8 cellular contexts compared by ENCODE assay signal in the genomic region with DNA sequence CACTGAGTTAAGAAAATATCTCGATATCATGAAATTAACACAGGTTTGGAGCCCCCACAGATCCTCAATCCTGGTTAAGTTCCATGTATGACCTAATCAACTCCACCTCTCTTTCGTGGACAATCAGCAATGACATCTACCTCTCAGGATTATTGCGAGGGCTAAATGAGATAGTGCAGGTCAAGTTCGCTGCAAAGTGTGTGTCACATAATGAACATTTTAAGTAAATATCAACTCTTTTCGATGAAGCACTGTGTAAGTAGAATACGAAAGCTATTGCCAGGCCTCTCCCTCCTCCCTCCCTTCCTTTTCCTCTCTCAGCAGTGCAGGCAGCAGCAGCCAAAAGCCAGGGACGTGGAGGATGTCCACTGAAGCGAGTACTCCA. TPM values are rescaled to one million over a fixed set of nuclear protein-coding genes. Genes with fewer than 3 reads are reported as not detected.
DNase-seq lines count a peak whose midpoint lies in the region; ATAC-seq and TF ChIP-seq lines count a peak whose summit lies in the region.

No MANE protein-coding gene starts in this region.

- peak overlapping the region; percentile 83 for H3K4me2 ChIP-seq in DND-41 (ENCODE audit: insufficient read depth, low read length)

- H3K36me3 ChIP-seq in DND-41 (ENCODE audit: insufficient read depth, low read length) (no peaks in the 10 kb centered on the region), MG63 (peaks cover 16% of the 10 kb centered on the region)
- H3K36me3 ChIP-seq in effector memory CD4-positive, alpha-beta T cell (ENCODE audit: control insufficient read depth, insufficient read depth, low read length): no peaks in the 10 kb centered on the region

- peaks cover 29% of the 10 kb centered on the region for H3K4me1 ChIP-seq in DND-41 (ENCODE audit: insufficient read depth, low read length)
- peaks cover 6% of the 10 kb centered on the region for H3K4me1 ChIP-seq in effector memory CD4-positive, alpha-beta T cell (ENCODE audit: control insufficient read depth, insufficient read depth, low read length, poor library complexity, severe bottlenecking)

- peak overlapping the region; percentile 17 to 90; a peak in 3 of 4 replicates for H3K4me3 ChIP-seq in DND-41 (ENCODE audit: low read depth in 1 of 2, low read length in 2 of 2)
- H3K4me3 ChIP-seq in MG63: peak overlapping the region; percentile 91
- peak overlapping the region; percentile 56 for H3K4me3 ChIP-seq in effector memory CD4-positive, alpha-beta T cell (ENCODE audit: insufficient read depth, low read depth, low read length, poor library complexity, severe bottlenecking)

- peak overlapping the region; percentile 64 for H3K27ac ChIP-seq in DND-41 (ENCODE audit: low read length)
- H3K27ac ChIP-seq in effector memory CD4-positive, alpha-beta T cell (ENCODE audit: insufficient read depth, low read length, poor library complexity, severe bottlenecking): peak overlapping the region; percentile 29

- H3K27me3 ChIP-seq in DND-41 (ENCODE audit: insufficient read depth, low read length, poor library complexity): peaks cover 19% of the 10 kb centered on the region
- no peaks in the 10 kb centered on the region for H3K27me3 ChIP-seq in MG63
- H3K27me3 ChIP-seq in effector memory CD4-positive, alpha-beta T cell (replicated peaks; ENCODE audit: control insufficient read depth, insufficient read depth, low read length, poor library complexity, severe bottlenecking): no peaks in the 10 kb centered on the region

- TF ChIP-seq CTCF in DND-41 (IDR thresholded peaks at IDR 0.05; ENCODE audit: borderline replicate concordance, extremely low read depth, low read length, poor library complexity, severe bottlenecking): no peak

- peak overlapping the region; percentile 55 for H3K9ac ChIP-seq in DND-41 (ENCODE audit: low read depth, low read length)

- H4K20me1 ChIP-seq in DND-41 (ENCODE audit: insufficient read depth, low read length): no peaks in the 10 kb centered on the region

- no peaks in the 10 kb centered on the region for H3K9me3 ChIP-seq in DND-41 (ENCODE audit: insufficient read depth, low read length, severe bottlenecking)
- no peaks in the 10 kb centered on the region for H3K9me3 ChIP-seq in MG63
- no peaks in the 10 kb centered on the region for H3K9me3 ChIP-seq in effector memory CD4-positive, alpha-beta T cell (ENCODE audit: control insufficient read depth, low read length)

- H3K79me2 ChIP-seq in DND-41 (ENCODE audit: insufficient read depth, low read length): no peaks in the 10 kb centered on the region

- DNase-seq in DND-41: no peak
- no peak for DNase-seq in MG63
- DNase-seq in effector memory CD4-positive, alpha-beta T cell: no peak
- DNase-seq in non-pigmented ciliary epithelial cell (ENCODE audit: low read depth): peak; percentile 49
- no peak for DNase-seq in NCI-H1105 treated with DMSO at 0.1 percent for 48 hours (lab: John Stamatoyannopoulos, UW)
- no peak for DNase-seq in T1000 (lab: John Stamatoyannopoulos, UW)
- DNase-seq in C1 segment of cervical spinal cord (lab: John Stamatoyannopoulos, UW): no peak

- ATAC-seq in DND-41 (ENCODE audit: insufficient read depth, low read depth) (no peak), GM18498 (IDR thresholded peaks at IDR 0.05; ENCODE audit: unreplicated experiment) (no peak)

- H2AFZ ChIP-seq in DND-41 (ENCODE audit: low read depth, low read length): peak overlapping the region; percentile 89

RNA-seq across cellular contexts. Expression of a gene that starts 0.4 kb away (rescaled TPM):
- total RNA-seq in MG63 (2014; rRNA removed; shearing (Covaris generic); ENCODE audit: low replicate concordance): 24.3 and 33.6 TPM in 2 replicates
